8 cellular contexts compared by ENCODE assay signal in the genomic region with DNA sequence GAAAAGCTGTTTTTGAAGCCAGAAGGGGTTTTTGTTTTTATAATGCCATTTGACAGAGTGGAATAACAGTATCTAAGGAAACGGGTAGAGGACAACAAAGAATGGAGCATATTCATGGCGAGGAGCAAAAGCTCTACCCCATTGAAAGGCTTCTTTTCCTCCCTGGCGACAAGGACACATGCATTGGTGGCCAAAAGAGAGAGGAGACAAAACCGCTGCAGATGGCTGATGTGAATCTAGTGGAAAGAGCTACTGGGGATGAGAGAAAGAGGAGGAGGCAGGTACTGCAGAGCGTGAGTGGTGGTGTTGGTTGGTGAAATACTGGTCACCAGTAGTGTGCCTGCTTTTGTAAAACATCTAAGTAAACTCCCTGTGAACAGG. TPM values are rescaled to one million over a fixed set of nuclear protein-coding genes. Genes with fewer than 3 reads are reported as not detected.
A peak's percentile ranks its signal among the peaks of the same experiment; 100 is the strongest.
DNase-seq lines count a peak whose midpoint lies in the region; ATAC-seq and TF ChIP-seq lines count a peak whose summit lies in the region.

No MANE protein-coding gene starts in this region.

- H3K27ac Mint-ChIP-seq in brain: peak overlapping the region; percentile 95 to 100 (median 98)
- H3K27ac Mint-ChIP-seq in stimulated activated naive CD8-positive, alpha-beta T cell treated with anti-CD3 and anti-CD28 coated beads, Interleukin-15, Interleukin-2, amounts not matched to agents 100 ng/mL and 50 ng/mL, for 24 hours: peak overlapping the region; percentile 90

- H3K27me3 ChIP-seq in DOHH2 (ENCODE audit: control insufficient read depth, low read length): no peaks in the 10 kb centered on the region

- peaks cover 3% of the 10 kb centered on the region for H3K27me3 Mint-ChIP-seq in brain
- no peaks in the 10 kb centered on the region for H3K27me3 Mint-ChIP-seq in stimulated activated naive CD8-positive, alpha-beta T cell treated with anti-CD3 and anti-CD28 coated beads, Interleukin-15, Interleukin-2, amounts not matched to agents 100 ng/mL and 50 ng/mL, for 24 hours

- peak overlapping the region; percentile 88 to 98 (median 92) for H3K4me3 Mint-ChIP-seq in brain
- H3K4me3 Mint-ChIP-seq in stimulated activated naive CD8-positive, alpha-beta T cell treated with anti-CD3 and anti-CD28 coated beads, Interleukin-15, Interleukin-2, amounts not matched to agents 100 ng/mL and 50 ng/mL, for 24 hours: peak overlapping the region; percentile 97

- H3K9me3 ChIP-seq in DOHH2 (ENCODE audit: control insufficient read depth, insufficient read depth, low read length): no peaks in the 10 kb centered on the region

- peak; percentile 25 for ATAC-seq in GM21576 (IDR thresholded peaks at IDR 0.05; ENCODE audit: unreplicated experiment)

- no peak overlapping the region for H3K27ac ChIP-seq in DOHH2 (ENCODE audit: low read depth, low read length)

- H3K4me1 Mint-ChIP-seq in brain: peaks cover 65% of the 10 kb centered on the region
- peaks cover 23% of the 10 kb centered on the region for H3K4me1 Mint-ChIP-seq in stimulated activated naive CD8-positive, alpha-beta T cell treated with anti-CD3 and anti-CD28 coated beads, Interleukin-15, Interleukin-2, amounts not matched to agents 100 ng/mL and 50 ng/mL, for 24 hours (ENCODE audit: low read depth)

- DNase-seq in NCI-H1092 treated with DMSO at 0.1 percent for 48 hours (lab: John Stamatoyannopoulos, UW) (peak; percentile 54), inferior parietal cortex (ENCODE audit: extremely low spot score) (peak; percentile 74), 8988T (no peak)
- DNase-seq in stimulated activated CD4-positive, alpha-beta T cell treated with anti-CD3 and anti-CD28 coated beads, Interleukin-12 subunit alpha, Interleukin-12 subunit beta, amount 100 ng/mL, for 4 hours: no peak

- TF ChIP-seq CTCF in DOHH2 (IDR thresholded peaks at IDR 0.05; ENCODE audit: low read depth, low read length, poor library complexity, severe bottlenecking) (no peak), brain (conservative IDR thresholded peaks at IDR 0.05) (no peak)

- peaks cover 4% of the 10 kb centered on the region; the same call in 1 of the 2 replicates for H3F3A ChIP-seq in DOHH2 (ENCODE audit: control insufficient read depth, insufficient read depth)

- peak overlapping the region; percentile 69 for H3K4me2 ChIP-seq in DOHH2 (ENCODE audit: low read length)

- H3K79me2 ChIP-seq in DOHH2 (ENCODE audit: control insufficient read depth, low read length): peaks cover 33% of the 10 kb centered on the region

- H3K36me3 ChIP-seq in DOHH2 (ENCODE audit: control insufficient read depth, low read length): no peaks in the 10 kb centered on the region

- peaks cover 0 to 3% (median 0%) of the 10 kb centered on the region in 5 experiments for H3K9me3 Mint-ChIP-seq in brain
- H3K9me3 Mint-ChIP-seq in stimulated activated naive CD8-positive, alpha-beta T cell treated with anti-CD3 and anti-CD28 coated beads, Interleukin-15, Interleukin-2, amounts not matched to agents 100 ng/mL and 50 ng/mL, for 24 hours: no peaks in the 10 kb centered on the region

- no peaks in the 10 kb centered on the region for H3K9me2 ChIP-seq in DOHH2 (replicated peaks; ENCODE audit: control insufficient read depth, low read length)

- peak overlapping the region; percentile 78 for H3K4me3 ChIP-seq in DOHH2 (ENCODE audit: low read length)

- peaks cover 22% of the 10 kb centered on the region for H3K36me3 Mint-ChIP-seq in brain
- peaks cover 5% of the 10 kb centered on the region for H3K36me3 Mint-ChIP-seq in stimulated activated naive CD8-positive, alpha-beta T cell treated with anti-CD3 and anti-CD28 coated beads, Interleukin-15, Interleukin-2, amounts not matched to agents 100 ng/mL and 50 ng/mL, for 24 hours (ENCODE audit: low read depth)

- peaks cover 33% of the 10 kb centered on the region for H3K4me1 ChIP-seq in DOHH2 (ENCODE audit: control insufficient read depth, low read length)

- H4K20me1 ChIP-seq in DOHH2 (ENCODE audit: control insufficient read depth, insufficient read depth, low read depth, low read length): no peaks in the 10 kb centered on the region

RNA-seq across cellular contexts. Expression of a gene that starts 0.5 kb away (rescaled TPM):
- 9.2 TPM for polyA plus RNA-seq in brain (ENCODE audit: insufficient read depth, low read depth, low replicate concordance)

Comparison
In these comparisons a context has a peak if more than half of its experiments do, and no peak if none do; other contexts are left out.
1. DNase-seq: peak in NCI-H1092 treated with DMSO at 0.1 percent for 48 hours (single experiment) and inferior parietal cortex (single experiment); none in 8988T (single experiment) and stimulated activated CD4-positive, alpha-beta T cell treated with anti-CD3 and anti-CD28 coated beads, Interleukin-12 subunit alpha, Interleukin-12 subunit beta, amount 100 ng/mL, for 4 hours (single experiment).